In genomic region chr18:5393779-5394178, GRCh38 we compare ENCODE assay signal across 27 cellular contexts.
DNase-seq lines count a peak whose midpoint lies in the region; ATAC-seq, FAIRE-seq and TF ChIP-seq lines count a peak whose summit lies in the region.
"Had no signal": no experiment of that assay in that cellular context is flagged by ENCODE, and none has a peak within 500 bp of the region (broad histone marks: within the 10 kb centered on the region; RNA-seq: fewer than 3 reads in every experiment).

No MANE protein-coding gene starts in this region.

- H3K4me1 ChIP-seq in astrocyte (ENCODE audit: insufficient read depth, low read length) = no peaks in the 10 kb centered on the region
- peaks cover 87% of the 10 kb centered on the region for H3K4me1 ChIP-seq in parathyroid adenoma
- H3K4me1 ChIP-seq: adrenal gland, colonic mucosa, spleen, upper lobe of right lung had no signal

- peaks cover 25% of the 10 kb centered on the region for H3K36me3 Mint-ChIP-seq in astrocyte (ENCODE audit: low read depth, unreplicated experiment)
- H3K36me3 Mint-ChIP-seq: IgD-negative memory B cell, natural killer cell had no signal

- H3K27ac ChIP-seq in astrocyte (ENCODE audit: low read depth, low read length) = peak overlapping the region; percentile 21
- peak overlapping the region; percentile 96 for H3K27ac ChIP-seq in parathyroid adenoma
- H3K27ac ChIP-seq: colonic mucosa, spleen, upper lobe of right lung had no signal

- no peak for ATAC-seq in GM18505 (IDR thresholded peaks at IDR 0.05; ENCODE audit: unreplicated experiment)
- ATAC-seq: HCT116, natural killer cell, upper lobe of right lung had no signal

- FAIRE-seq in astrocyte (lab: Jason Lieb, UNC) (no peak), D721Med (lab: Jason Lieb, UNC) (no peak)
- FAIRE-seq: islet of Langerhans had no signal

- peak overlapping the region; percentile 29 for H3K27ac Mint-ChIP-seq in astrocyte (ENCODE audit: unreplicated experiment)
- H3K27ac Mint-ChIP-seq: IgD-negative memory B cell, natural killer cell had no signal

- no peaks in the 10 kb centered on the region for H3K27me3 Mint-ChIP-seq in astrocyte (ENCODE audit: low read depth, unreplicated experiment)
- H3K27me3 Mint-ChIP-seq: IgD-negative memory B cell had no signal

- peaks cover 6% of the 10 kb centered on the region for H3K4me1 Mint-ChIP-seq in astrocyte (ENCODE audit: low read depth, unreplicated experiment)
- H3K4me1 Mint-ChIP-seq: natural killer cell had no signal

- H3K4me3 Mint-ChIP-seq in astrocyte (ENCODE audit: unreplicated experiment) = no peak overlapping the region
- H3K4me3 Mint-ChIP-seq: IgD-negative memory B cell, natural killer cell had no signal

- H3K27me3 ChIP-seq in astrocyte (ENCODE audit: insufficient read depth, low read length) (no peaks in the 10 kb centered on the region), parathyroid adenoma (ENCODE audit: control insufficient read depth, insufficient read depth, low read length) (no peaks in the 10 kb centered on the region)
- H3K27me3 ChIP-seq: adrenal gland, colonic mucosa, spleen, upper lobe of right lung had no signal

- no peak overlapping the region for H2AFZ ChIP-seq in astrocyte (ENCODE audit: low read depth, low read length)
- no peak overlapping the region for H2AFZ ChIP-seq in parathyroid adenoma

- H3K79me2 ChIP-seq in astrocyte (ENCODE audit: insufficient read depth, low read length) = no peaks in the 10 kb centered on the region
- peaks cover 12% of the 10 kb centered on the region for H3K79me2 ChIP-seq in parathyroid adenoma

- peak overlapping the region; percentile 21 for H3K4me2 ChIP-seq in astrocyte (ENCODE audit: low read length)
- H3K4me2 ChIP-seq in parathyroid adenoma (ENCODE audit: low read length) = no peak overlapping the region

- H3K4me3 ChIP-seq in astrocyte (ENCODE audit: insufficient read depth, low read depth, low read length) = no peak overlapping the region
- H3K4me3 ChIP-seq in parathyroid adenoma (ENCODE audit: low read depth, low read length) = no peak overlapping the region
- H3K4me3 ChIP-seq: adrenal gland, colonic mucosa, spleen, upper lobe of right lung had no signal

- DNase-seq in Daoy (ENCODE audit: low read depth) = peak; percentile 59
- DNase-seq in astrocyte (ENCODE audit: low read depth) = peak; percentile 64
- DNase-seq in fibroblast of peridontal ligament (ENCODE audit: extremely low read depth) = peak; percentile 37
- DNase-seq in NCI-H69 (lab: John Stamatoyannopoulos, UW) = no peak
- no peak for DNase-seq in midbrain (lab: John Stamatoyannopoulos, UW)
- DNase-seq in D721Med (ENCODE audit: insufficient read length, low spot score) = no peak
- DNase-seq: activated CD4-positive, alpha-beta T cell treated with anti-CD3 and anti-CD28 coated beads, Interleukin-2, amount 50 U/mL, for 48 hours; activated naive CD4-positive, alpha-beta T cell treated with Interleukin-2 at 50 U/mL for 16 hours; adrenal gland; C1 segment of cervical spinal cord; colonic mucosa; COR-L47; effector CD8-positive, alpha-beta T cell; natural killer cell; NCI-H1092 treated with DMSO at 0.1 percent for 48 hours; NCI-H1930; NCI-H226; NCI-H82; retina; spleen; stimulated activated CD4-positive, alpha-beta T cell treated with anti-CD3 and anti-CD28 coated beads, Interleukin-2, amount 100 ng/mL, for 48 hours; upper lobe of right lung had no signal

- H3K9ac ChIP-seq in astrocyte (ENCODE audit: low read length) (no peak overlapping the region), parathyroid adenoma (peak overlapping the region; percentile 13)

- H3K9me3 Mint-ChIP-seq in astrocyte (ENCODE audit: unreplicated experiment) = no peaks in the 10 kb centered on the region
- H3K9me3 Mint-ChIP-seq: natural killer cell had no signal

- TF ChIP-seq POLR2A in GM18505 (IDR thresholded peaks at IDR 0.05; ENCODE audit: borderline replicate concordance, extremely low read depth, insufficient read depth, insufficient read length) = no peak

- H4K20me1 ChIP-seq in astrocyte (ENCODE audit: insufficient read depth, low read length) = no peaks in the 10 kb centered on the region

- TF ChIP-seq CTCF in astrocyte (IDR thresholded peaks at IDR 0.05; ENCODE audit: insufficient read depth, low read depth, low read length) (no peak), parathyroid adenoma (IDR thresholded peaks at IDR 0.05) (no peak), D721Med (IDR thresholded peaks at IDR 0.05; ENCODE audit: insufficient read depth, missing control alignments) (no peak)

- H3K36me3 ChIP-seq in astrocyte (ENCODE audit: insufficient read depth, low read length) (peaks cover 7% of the 10 kb centered on the region), parathyroid adenoma (ENCODE audit: control insufficient read depth, insufficient read depth, low read length) (peaks cover 4% of the 10 kb centered on the region)
- H3K36me3 ChIP-seq: colonic mucosa had no signal

- H3K9me3 ChIP-seq in astrocyte (ENCODE audit: insufficient read depth, low read depth, low read length) (no peaks in the 10 kb centered on the region), parathyroid adenoma (ENCODE audit: control insufficient read depth, low read length) (no peaks in the 10 kb centered on the region)
- H3K9me3 ChIP-seq: adrenal gland, colonic mucosa, spleen, upper lobe of right lung had no signal

Comparison
In these comparisons a context has a peak if more than half of its experiments do, and no peak if none do; other contexts are left out.
1. DNase-seq: peak in Daoy (single experiment), astrocyte (single experiment) and fibroblast of peridontal ligament (single experiment); none in NCI-H69 (single experiment), midbrain (single experiment) and D721Med (single experiment).